20 cellular contexts compared by ENCODE assay signal in genomic region chr6:30894381-30894780, GRCh38. TPM values are rescaled to one million over a fixed set of nuclear protein-coding genes. Genes with fewer than 3 reads are reported as not detected.
DNase-seq lines count a peak whose midpoint lies in the region; ATAC-seq, FAIRE-seq and TF ChIP-seq lines count a peak whose summit lies in the region.
"Had no signal": no experiment of that assay in that cellular context is flagged by ENCODE, and none has a peak within 500 bp of the region (broad histone marks: within the 10 kb centered on the region; RNA-seq: fewer than 3 reads in every experiment).

No MANE protein-coding gene starts in this region.

- no peaks in the 10 kb centered on the region for H3K9me3 ChIP-seq in H1 (ENCODE audit: insufficient read depth in 2 of 2, low read depth in 1 of 2, low read length in 1 of 2)
- H3K9me3 ChIP-seq: BE2C had no signal

- peaks cover 0 to 19% of the 10 kb centered on the region in 2 experiments; a peak in 2 of 4 replicates for H3K79me2 ChIP-seq in H1 (ENCODE audit: control insufficient read depth in 1 of 2, insufficient read depth in 2 of 2, low read length in 2 of 2)

- no peak overlapping the region for H3K14ac ChIP-seq in H1 (ENCODE audit: insufficient read length)

- H2AFZ ChIP-seq in H1 (ENCODE audit: low read length), result no peak overlapping the region

- 91% methylated on average over 12 of the region's 12 CpGs; no CpG with 5 or more reads in 1 of the 2 experiments for WGBS in H1 (ENCODE audit: extremely low coverage in 1 of 2, insufficient coverage in 1 of 2, insufficient read length in 1 of 2, insufficient replicate concordance in 2 of 2, low coverage in 1 of 2, low lambda C conversion rate in 2 of 2, missing lambda C conversion rate in 1 of 2), 2 experiments

- H3K27me3 Mint-ChIP-seq in Calu3 (ENCODE audit: unreplicated experiment), result no peaks in the 10 kb centered on the region
- H3K27me3 Mint-ChIP-seq in stimulated activated naive CD8-positive, alpha-beta T cell treated with anti-CD3 and anti-CD28 coated beads, Interleukin-15, amount 100 ng/mL, for 72 hours, result no peaks in the 10 kb centered on the region
- H3K27me3 Mint-ChIP-seq: CD4-positive, alpha-beta memory T cell had no signal

- H4K8ac ChIP-seq in H1 (ENCODE audit: extremely low read depth, insufficient read depth, low read length), result no peak overlapping the region

- H4K5ac ChIP-seq in H1 (ENCODE audit: insufficient read length, low read depth, low read length), result no peak overlapping the region

- TF ChIP-seq EP300 in H1 (IDR thresholded peaks at IDR 0.05; ENCODE audit: borderline replicate concordance in 1 of 2, low read depth in 2 of 2, low read length in 2 of 2), result no peak

- intact Hi-C loops in Calu3 (cut with micrococcal nuclease; ENCODE audit: unreplicated experiment) (no loop called here), posterior vena cava (cut with DNase I) (no loop called here)

- peaks cover 80% of the 10 kb centered on the region for H3K36me3 Mint-ChIP-seq in Calu3 (ENCODE audit: insufficient read depth, unreplicated experiment)

- no peak overlapping the region for H2BK20ac ChIP-seq in H1 (ENCODE audit: low read length)

- H4K91ac ChIP-seq in H1 (replicated peaks; ENCODE audit: insufficient read length, low read length), result no peak overlapping the region

- no peak for DNase-seq in Calu3
- DNase-seq in RWPE1 (ENCODE audit: low spot score), result no peak
- DNase-seq in H1 (ENCODE audit: low read depth in 1 of 2, low spot score in 2 of 2), result no peak
- DNase-seq in posterior vena cava (ENCODE audit: low spot score), result peak; percentile 35
- no peak for DNase-seq in NCI-H2227 treated with DMSO at 0.1 percent for 48 hours (lab: John Stamatoyannopoulos, UW)
- DNase-seq in stimulated activated naive CD8-positive, alpha-beta T cell treated with anti-CD3 and anti-CD28 coated beads, Interleukin-15, amount 100 ng/mL, for 72 hours, result no peak
- no peak for DNase-seq in NOMO-1 treated with DMSO at 0.1 percent for 48 hours (lab: John Stamatoyannopoulos, UW; ENCODE audit: unreplicated experiment)
- no peak for DNase-seq in hippocampal formation (lab: John Stamatoyannopoulos, UW)
- DNase-seq: BE2C; CD4-positive, alpha-beta memory T cell; DMS153; DMS79 treated with DMSO at 0.1 percent for 48 hours; GDM1 had no signal

- H3K9me3 Mint-ChIP-seq in Calu3 (ENCODE audit: low read depth, unreplicated experiment), result no peaks in the 10 kb centered on the region
- no peaks in the 10 kb centered on the region for H3K9me3 Mint-ChIP-seq in stimulated activated naive CD8-positive, alpha-beta T cell treated with anti-CD3 and anti-CD28 coated beads, Interleukin-15, amount 100 ng/mL, for 72 hours
- H3K9me3 Mint-ChIP-seq: CD4-positive, alpha-beta memory T cell had no signal

- H2BK15ac ChIP-seq in H1 (ENCODE audit: low read length), result no peak overlapping the region

- no peaks in the 10 kb centered on the region for H3K27me3 ChIP-seq in H1 (replicated peaks in 1 of 4; ENCODE audit: control insufficient read depth in 3 of 4, extremely low read depth in 1 of 4, insufficient read depth in 3 of 4, low read length in 3 of 4)
- H3K27me3 ChIP-seq: BE2C had no signal

- no peak overlapping the region for H3K18ac ChIP-seq in H1 (ENCODE audit: extremely low read depth, low read length)

- CTCF ChIA-PET in Calu3 (lab: Charles Lee) (no interaction called here), RWPE1 (lab: Yijun Ruan, JAX) (no interaction called here), H1 (lab: Charles Lee; ENCODE audit: partially characterized antibody) (interaction anchor here (0.7 to 29.0 kb wide), 6 partner anchors 13 to 189 kb away, joined by 3 to 610 read pairs (median 3); no protein-coding TSS in a partner anchor)

- no peak overlapping the region for H3K9ac ChIP-seq in H1 (replicated peaks in 1 of 4; ENCODE audit: extremely low read depth in 1 of 4, low read depth in 3 of 4, low read length in 3 of 4)

- H4K20me1 ChIP-seq in H1 (replicated peaks in 1 of 2; ENCODE audit: control insufficient read depth in 1 of 2, insufficient read depth in 2 of 2, low read length in 2 of 2), result peaks cover 4 to 31% of the 10 kb centered on the region in 2 experiments

- H3K4me2 ChIP-seq in H1 (ENCODE audit: insufficient read depth in 1 of 2, low read depth in 2 of 2, low read length in 2 of 2), result no peak overlapping the region

- peak in 1 of 2 experiments; percentile 38; a peak in 1 of 3 replicates for TF ChIP-seq POLR2A in H1 (IDR thresholded peaks at IDR 0.05; ENCODE audit: control extremely low read depth in 1 of 2, low read depth in 2 of 2, low read length in 2 of 2)

- H3K23ac ChIP-seq in H1 (ENCODE audit: insufficient read length), result no peak overlapping the region

- H3K4me1 ChIP-seq in H1 (replicated peaks in 1 of 4; ENCODE audit: control insufficient read depth in 3 of 4, insufficient read depth in 4 of 4, low read length in 3 of 4), result peaks cover 0 to 10% (median 2%) of the 10 kb centered on the region in 4 experiments; a peak in 4 of 7 replicates
- H3K4me1 ChIP-seq: BE2C had no signal

- H3K4ac ChIP-seq in H1 (replicated peaks; ENCODE audit: insufficient read length, low read depth, low read length), result no peak overlapping the region

- H3K36me3 ChIP-seq in H1 (ENCODE audit: control insufficient read depth in 2 of 4, insufficient read depth in 4 of 4, low read length in 3 of 4), result peaks cover 52 to 98% (median 85%) of the 10 kb centered on the region in 4 experiments
- H3K36me3 ChIP-seq: BE2C had no signal

- POLR2A ChIA-PET in RWPE1 (lab: Yijun Ruan, JAX; ENCODE audit: low non-redundant PET) (no interaction called here), H1 (lab: Charles Lee; ENCODE audit: partially characterized antibody) (interaction anchor here (0.8 to 1.2 kb wide), 3 partner anchors 11 to 50 kb away, joined by 3 read pairs; partner anchors contain the start of genes DDR1 and GTF2H4)

- H3K4me3 Mint-ChIP-seq in Calu3 (ENCODE audit: low read depth, unreplicated experiment), result no peak overlapping the region
- no peak overlapping the region for H3K4me3 Mint-ChIP-seq in stimulated activated naive CD8-positive, alpha-beta T cell treated with anti-CD3 and anti-CD28 coated beads, Interleukin-15, amount 100 ng/mL, for 72 hours

- no peak for FAIRE-seq in H1 (lab: Jason Lieb, UNC)
- FAIRE-seq: A204.1, D721Med, GM12892 had no signal

- peaks cover 8% of the 10 kb centered on the region; the same call in 1 of the 2 replicates for H3K23me2 ChIP-seq in H1 (ENCODE audit: low read depth, low read length)

- no TSS peak for BruUV-seq in Calu3 (replicated peaks; lab: Mats Ljungman, UMichigan)

- no peak overlapping the region for H2BK120ac ChIP-seq in H1 (replicated peaks; ENCODE audit: low read depth, low read length)

- H2AK5ac ChIP-seq in H1 (ENCODE audit: low read depth, low read length), result no peak overlapping the region

- no peak for ATAC-seq in stimulated activated naive CD8-positive, alpha-beta T cell treated with anti-CD3 and anti-CD28 coated beads, Interleukin-15, amount 100 ng/mL, for 72 hours
- ATAC-seq: HCT116 had no signal

- no peak overlapping the region for H2BK12ac ChIP-seq in H1 (ENCODE audit: low read depth, low read length)

- TF ChIP-seq RAD21 in H1 (IDR thresholded peaks at IDR 0.05 in 1 of 2, conservative IDR thresholded peaks at IDR 0.05 in 1 of 2; ENCODE audit: low read depth in 2 of 2, low read length in 2 of 2), result no peak

- H3K79me1 ChIP-seq in H1 (ENCODE audit: low read depth, low read length), result peaks cover 10% of the 10 kb centered on the region

- H2BK5ac ChIP-seq in H1 (ENCODE audit: low read depth, low read length), result no peak overlapping the region

- H3K27ac Mint-ChIP-seq in Calu3 (ENCODE audit: unreplicated experiment), result peak overlapping the region; percentile 1
- H3K27ac Mint-ChIP-seq in stimulated activated naive CD8-positive, alpha-beta T cell treated with anti-CD3 and anti-CD28 coated beads, Interleukin-15, amount 100 ng/mL, for 72 hours, result no peak overlapping the region

- H3K56ac ChIP-seq in H1 (replicated peaks; ENCODE audit: insufficient read length, low read depth, low read length), result no peak overlapping the region

- TF ChIP-seq CTCF in Calu3 (IDR thresholded peaks at IDR 0.05; ENCODE audit: unreplicated experiment) (no peak), RWPE1 (conservative IDR thresholded peaks at IDR 0.05; ENCODE audit: low read depth) (no peak), H1 (IDR thresholded peaks at IDR 0.05; ENCODE audit: control extremely low read depth in 1 of 3, insufficient read depth in 1 of 3, low read depth in 1 of 3, low read length in 3 of 3) (no peak)

- peak overlapping the region; percentile 37; the same call in 1 of the 2 replicates for H3K27ac ChIP-seq in RWPE1
- H3K27ac ChIP-seq in H1 (ENCODE audit: low read depth, low read length), result no peak overlapping the region
- H3K27ac ChIP-seq: C4-2B, HL-60 had no signal

- no peak overlapping the region for H3K4me3 ChIP-seq in H1 (ENCODE audit: extremely low read depth in 1 of 4, insufficient read depth in 2 of 4, low read depth in 3 of 4, low read length in 4 of 4)

- peaks cover 9% of the 10 kb centered on the region for H3K4me1 Mint-ChIP-seq in Calu3 (ENCODE audit: low read depth, unreplicated experiment)
- no peaks in the 10 kb centered on the region for H3K4me1 Mint-ChIP-seq in stimulated activated naive CD8-positive, alpha-beta T cell treated with anti-CD3 and anti-CD28 coated beads, Interleukin-15, amount 100 ng/mL, for 72 hours
- H3K4me1 Mint-ChIP-seq: CD4-positive, alpha-beta memory T cell had no signal

RNA-seq across cellular contexts. Expression of gene DDR1, which starts 10.1 kb away (rescaled TPM):
- 489 and 580 TPM in 2 replicates for total RNA-seq in Calu3 (2022)
- total RNA-seq in H1 (2021; fragmentation: NEBNext Ultra II Directional; extraction: Animal tissue kit (Norgen Biotek cat#: 25700)), result 181 and 182 TPM in 2 replicates
- 99.4 and 134 TPM in 2 replicates for polyA plus RNA-seq in H1 (2011; rRNA removed)
- 110 TPM for polyA plus RNA-seq in H1 (2011; cell fraction: cytosol; rRNA removed)
- 240 TPM for polyA plus RNA-seq in H1 (2011; cell fraction: nucleus; rRNA removed)
- polyA plus RNA-seq in H1 (2012, experiment 1 of 2), result 139 to 201 TPM (median 179 TPM) in 4 replicates
- polyA plus RNA-seq in H1 (2012, experiment 2 of 2), result 146 TPM
- polyA plus RNA-seq in H1 (2013, experiment 1 of 2), result 128 TPM
- 135 TPM for polyA plus RNA-seq in H1 (2013, experiment 2 of 2)
- 116 and 120 TPM in 2 replicates for polyA minus RNA-seq in H1 (2011; rRNA and poly(A)+ RNA removed)
- polyA minus RNA-seq in H1 (2011; cell fraction: cytosol; rRNA and poly(A)+ RNA removed), result 196 TPM
- polyA minus RNA-seq in H1 (2011; cell fraction: nucleus; rRNA and poly(A)+ RNA removed), result 121 TPM
- 10 to 100 TPM; 25.2 to 26.0 TPM for total RNA-seq in posterior vena cava

RNA-seq across cellular contexts. Expression of gene GTF2H4, which starts 13.6 kb away (rescaled TPM):
- 70.5 and 80.0 TPM in 2 replicates for total RNA-seq in Calu3 (2022)
- total RNA-seq in H1 (2021; fragmentation: NEBNext Ultra II Directional; extraction: Animal tissue kit (Norgen Biotek cat#: 25700)), result 49.5 and 53.4 TPM in 2 replicates
- polyA plus RNA-seq in H1 (2011; rRNA removed), result 42.3 and 46.2 TPM in 2 replicates
- 42.7 TPM for polyA plus RNA-seq in H1 (2011; cell fraction: cytosol; rRNA removed)
- polyA plus RNA-seq in H1 (2011; cell fraction: nucleus; rRNA removed), result 147 TPM
- polyA plus RNA-seq in H1 (2012, experiment 1 of 2), result 36.6 to 48.0 TPM (median 43.7 TPM) in 4 replicates
- polyA plus RNA-seq in H1 (2012, experiment 2 of 2), result 81.6 TPM
- polyA plus RNA-seq in H1 (2013, experiment 1 of 2), result 42.6 TPM
- 40.8 TPM for polyA plus RNA-seq in H1 (2013, experiment 2 of 2)
- polyA minus RNA-seq in H1 (2011; rRNA and poly(A)+ RNA removed), result 27.0 and 29.0 TPM in 2 replicates
- polyA minus RNA-seq in H1 (2011; cell fraction: cytosol; rRNA and poly(A)+ RNA removed), result 13.8 TPM
- polyA minus RNA-seq in H1 (2011; cell fraction: nucleus; rRNA and poly(A)+ RNA removed), result 39.6 TPM
- 10 to 100 TPM; 27.2 to 37.8 TPM for total RNA-seq in posterior vena cava

RNA-seq across cellular contexts. Expression of gene VARS2, which starts 19.7 kb away (rescaled TPM):
- total RNA-seq in Calu3 (2022) (33.0 and 34.2 TPM in 2 replicates), posterior vena cava (10 to 100 TPM; 13.8 to 17.8 TPM)
- total RNA-seq in H1 (2021; fragmentation: NEBNext Ultra II Directional; extraction: Animal tissue kit (Norgen Biotek cat#: 25700)), result 41.2 and 47.7 TPM in 2 replicates
- 26.8 and 34.8 TPM in 2 replicates for polyA plus RNA-seq in H1 (2011; rRNA removed)
- 36.0 TPM for polyA plus RNA-seq in H1 (2011; cell fraction: cytosol; rRNA removed)
- 180 TPM for polyA plus RNA-seq in H1 (2011; cell fraction: nucleus; rRNA removed)
- polyA plus RNA-seq in H1 (2012, experiment 1 of 2), result 20.8 to 48.2 TPM (median 43.6 TPM) in 4 replicates
- 31.4 TPM for polyA plus RNA-seq in H1 (2012, experiment 2 of 2)
- polyA plus RNA-seq in H1 (2013, experiment 1 of 2), result 25.2 TPM
- polyA plus RNA-seq in H1 (2013, experiment 2 of 2), result 23.4 TPM
- 34.0 and 41.2 TPM in 2 replicates for polyA minus RNA-seq in H1 (2011; rRNA and poly(A)+ RNA removed)
- polyA minus RNA-seq in H1 (2011; cell fraction: cytosol; rRNA and poly(A)+ RNA removed), result 25.2 TPM
- polyA minus RNA-seq in H1 (2011; cell fraction: nucleus; rRNA and poly(A)+ RNA removed), result 32.4 TPM

RNA-seq across cellular contexts. Expression of gene SFTA2, which starts 37.6 kb away (rescaled TPM):
- total RNA-seq in Calu3 (2022) (184 and 246 TPM in 2 replicates), posterior vena cava (under 1 TPM in 1 of 2 donors, not detected in 1; 0.29 TPM)
- total RNA-seq in H1 (2021; fragmentation: NEBNext Ultra II Directional; extraction: Animal tissue kit (Norgen Biotek cat#: 25700)), result not detected in 2 replicates
- not detected in 2 replicates for polyA plus RNA-seq in H1 (2011; rRNA removed)
- not detected for polyA plus RNA-seq in H1 (2011; cell fraction: cytosol; rRNA removed)
- polyA plus RNA-seq in H1 (2011; cell fraction: nucleus; rRNA removed), result not detected
- polyA plus RNA-seq in H1 (2012, experiment 1 of 2), result not detected in 4 replicates
- polyA plus RNA-seq in H1 (2012, experiment 2 of 2), result not detected
- polyA plus RNA-seq in H1 (2013, experiment 1 of 2), result not detected
- not detected for polyA plus RNA-seq in H1 (2013, experiment 2 of 2)
- polyA minus RNA-seq in H1 (2011; rRNA and poly(A)+ RNA removed), result not detected in 2 replicates
- not detected for polyA minus RNA-seq in H1 (2011; cell fraction: cytosol; rRNA and poly(A)+ RNA removed)
- not detected for polyA minus RNA-seq in H1 (2011; cell fraction: nucleus; rRNA and poly(A)+ RNA removed)
- total RNA-seq: H4 had no signal
- polyA plus RNA-seq: CD4-positive, alpha-beta memory T cell had no signal

RNA-seq across cellular contexts. Expression of gene MUCL3, which starts 46.4 kb away (rescaled TPM):
- total RNA-seq in Calu3 (2022), result 0.07 and 0.15 TPM in 2 replicates
- total RNA-seq in H1 (2021; fragmentation: NEBNext Ultra II Directional; extraction: Animal tissue kit (Norgen Biotek cat#: 25700)), result 0.08 and 0.37 TPM in 2 replicates
- polyA plus RNA-seq in H1 (2011; rRNA removed), result 0.15 and 0.22 TPM in 2 replicates
- polyA plus RNA-seq in H1 (2011; cell fraction: cytosol; rRNA removed), result 0.18 TPM
- polyA plus RNA-seq in H1 (2011; cell fraction: nucleus; rRNA removed), result 0.41 TPM
- polyA plus RNA-seq in H1 (2012, experiment 1 of 2), result 0.19 to 0.34 TPM (median 0.26 TPM) in 4 replicates
- polyA plus RNA-seq in H1 (2012, experiment 2 of 2), result not detected
- 0.59 TPM for polyA plus RNA-seq in H1 (2013, experiment 1 of 2)
- 0.50 TPM for polyA plus RNA-seq in H1 (2013, experiment 2 of 2)
- 0.10 and 0.13 TPM in 2 replicates for polyA minus RNA-seq in H1 (2011; rRNA and poly(A)+ RNA removed)
- polyA minus RNA-seq in H1 (2011; cell fraction: cytosol; rRNA and poly(A)+ RNA removed), result not detected
- not detected for polyA minus RNA-seq in H1 (2011; cell fraction: nucleus; rRNA and poly(A)+ RNA removed)
- not detected for total RNA-seq in posterior vena cava
- total RNA-seq: CD4-positive, alpha-beta memory T cell; H4 had no signal
- polyA plus RNA-seq: CD4-positive, alpha-beta memory T cell had no signal
